Comparison of ENCODE assay signal across 15 cellular contexts in genomic region chr7:99125505-99125865, GRCh38. TPM values are rescaled to one million over a fixed set of nuclear protein-coding genes. Genes with fewer than 3 reads are reported as not detected.
DNase-seq lines count a peak whose midpoint lies in the region; ATAC-seq and TF ChIP-seq lines count a peak whose summit lies in the region.
"Had no signal": no experiment of that assay in that cellular context is flagged by ENCODE, and none has a peak within 500 bp of the region (broad histone marks: within the 10 kb centered on the region; RNA-seq: fewer than 3 reads in every experiment).

No MANE protein-coding gene starts in this region.

- H3K27ac ChIP-seq in ACC112 (ENCODE audit: low read depth, low read length) (peak overlapping the region; percentile 83; the same call in 1 of the 2 replicates), HEK293 (ENCODE audit: extremely low read depth, low read depth, low read length) (no peak overlapping the region), VCaP (peak overlapping the region; percentile 12; the same call in 1 of the 2 replicates), mesendoderm (ENCODE audit: low read depth, low read length) (no peak overlapping the region), body of pancreas (peak overlapping the region in 1 of 4 donors; percentile 42)

- no peak overlapping the region for H3K23ac ChIP-seq in mesendoderm (ENCODE audit: low read length)

- DNase-seq in mesendoderm (peak; percentile 26), body of pancreas (no peak), DMS 273 treated with DMSO at 0.1 percent for 48 hours (lab: John Stamatoyannopoulos, UW) (no peak), natural killer cell (no peak)
- no peak for DNase-seq in activated effector memory CD4-positive, alpha-beta T cell treated with anti-CD3 and anti-CD28 coated beads, Interleukin-2, amount 50 U/mL, for 16 hours
- DNase-seq: activated CD4-positive, alpha-beta T cell treated with anti-CD3 and anti-CD28 coated beads, Interleukin-2, amount 10 ng/mL, durations not matched to agents 7 days and 5 days; activated T-cell treated with anti-CD3 and anti-CD28 coated beads, Interleukin-2, amount 50 U/mL, for 24 hours; amniotic stem cell; MM.1S; Right ventricle myocardium superior; T-helper 9 cell had no signal

- H3K9me3 ChIP-seq in HEK293 (ENCODE audit: control insufficient read depth, insufficient read depth, low read depth, low read length) (no peaks in the 10 kb centered on the region), body of pancreas (no peaks in the 10 kb centered on the region)

- WGBS in mesendoderm (ENCODE audit: extremely low coverage, insufficient coverage, low lambda C conversion rate) = no CpG with 5 or more reads among the region's 4 CpGs
- WGBS in body of pancreas, 2 donors = 62 to 65% methylated on average over 4 of the region's 4 CpGs

- peaks cover 80% of the 10 kb centered on the region for H3K79me2 ChIP-seq in ACC112 (ENCODE audit: control insufficient read depth, insufficient read depth, low read length, unreplicated experiment)
- peaks cover 47% of the 10 kb centered on the region for H3K79me2 ChIP-seq in mesendoderm (ENCODE audit: control insufficient read depth, insufficient read depth, low read length)

- no peak overlapping the region for H2BK15ac ChIP-seq in mesendoderm (replicated peaks; ENCODE audit: low read depth)

- H3K4me1 ChIP-seq in ACC112 (ENCODE audit: control insufficient read depth, insufficient read depth, low read length, unreplicated experiment) = peaks cover 54% of the 10 kb centered on the region
- H3K4me1 ChIP-seq in HEK293 (ENCODE audit: control insufficient read depth, insufficient read depth, low read length) = 0 out of 2 replicates have a peak, but pooled peaks cover 6% of the 10 kb centered on the region
- H3K4me1 ChIP-seq in mesendoderm (ENCODE audit: control insufficient read depth, low read depth, low read length) = peaks cover 6% of the 10 kb centered on the region
- peaks cover 65% of the 10 kb centered on the region for H3K4me1 ChIP-seq in body of pancreas

- no peak overlapping the region for H2BK120ac ChIP-seq in mesendoderm (ENCODE audit: low read depth, low read length)

- 0 out of 2 replicates have a peak, but pooled peaks cover under 1% of the 10 kb centered on the region for H3K36me3 ChIP-seq in ACC112 (ENCODE audit: insufficient read depth, low read length)
- H3K36me3 ChIP-seq in HEK293 (ENCODE audit: control insufficient read depth in 2 of 2, insufficient read depth in 1 of 2, low read length in 2 of 2) = no peaks in the 10 kb centered on the region
- no peaks in the 10 kb centered on the region for H3K36me3 ChIP-seq in mesendoderm (ENCODE audit: control insufficient read depth, insufficient read depth, low read length)
- no peaks in the 10 kb centered on the region for H3K36me3 ChIP-seq in body of pancreas (replicated peaks in 1 of 2; ENCODE audit: insufficient read depth in 1 of 2, low read depth in 2 of 2)

- POLR2A ChIA-PET in HEK293 (lab: Yijun Ruan, JAX) = no interaction called here

- no peak overlapping the region for H4K8ac ChIP-seq in mesendoderm (ENCODE audit: low read depth, low read length)

- H2AK5ac ChIP-seq in mesendoderm (ENCODE audit: low read length) = no peak overlapping the region

- no peak overlapping the region for H3K4me2 ChIP-seq in mesendoderm (ENCODE audit: low read length)

- no peaks in the 10 kb centered on the region for H3K27me3 ChIP-seq in ACC112 (ENCODE audit: insufficient read depth, low read length)
- H3K27me3 ChIP-seq in mesendoderm (ENCODE audit: insufficient read depth, low read length, poor library complexity) = no peaks in the 10 kb centered on the region
- H3K27me3 ChIP-seq in body of pancreas = no peaks in the 10 kb centered on the region

- no peaks in the 10 kb centered on the region for H3K36me3 Mint-ChIP-seq in natural killer cell

- H3K4me3 Mint-ChIP-seq in natural killer cell = no peak overlapping the region
- H3K4me3 Mint-ChIP-seq: activated CD4-positive, alpha-beta T cell treated with anti-CD3 and anti-CD28 coated beads, Interleukin-2, amount 10 ng/mL, durations not matched to agents 7 days and 5 days; activated T-cell treated with anti-CD3 and anti-CD28 coated beads, Interleukin-2, amount 50 U/mL, for 24 hours; stimulated activated naive CD8-positive, alpha-beta T cell treated with anti-CD3 and anti-CD28 coated beads, Interleukin-15, Interleukin-2, amounts not matched to agents 100 ng/mL and 50 ng/mL, for 24 hours had no signal

- H3K9ac ChIP-seq in mesendoderm (ENCODE audit: low read length) = no peak overlapping the region

- CTCF ChIA-PET in HEK293 (lab: Yijun Ruan, JAX) = no interaction called here

- no peak overlapping the region for H3K56ac ChIP-seq in mesendoderm (ENCODE audit: low read length)

- peaks cover 49 to 55% of the 10 kb centered on the region in 2 donors for H3K4me1 Mint-ChIP-seq in natural killer cell

- H3K4me3 ChIP-seq in ACC112 (ENCODE audit: low read depth, low read length) (no peak overlapping the region), HEK293 (ENCODE audit: low read depth, low read length) (no peak overlapping the region), mesendoderm (ENCODE audit: low read length) (no peak overlapping the region), body of pancreas (no peak overlapping the region)

- no peaks in the 10 kb centered on the region for H3K9me3 Mint-ChIP-seq in natural killer cell
- H3K9me3 Mint-ChIP-seq: activated CD4-positive, alpha-beta T cell treated with anti-CD3 and anti-CD28 coated beads, Interleukin-2, amount 10 ng/mL, durations not matched to agents 7 days and 5 days; activated T-cell treated with anti-CD3 and anti-CD28 coated beads, Interleukin-2, amount 50 U/mL, for 24 hours; stimulated activated naive CD8-positive, alpha-beta T cell treated with anti-CD3 and anti-CD28 coated beads, Interleukin-15, Interleukin-2, amounts not matched to agents 100 ng/mL and 50 ng/mL, for 24 hours had no signal

- no peaks in the 10 kb centered on the region for H3K27me3 Mint-ChIP-seq in natural killer cell (ENCODE audit: low read depth in 2 of 2)
- H3K27me3 Mint-ChIP-seq: activated CD4-positive, alpha-beta T cell treated with anti-CD3 and anti-CD28 coated beads, Interleukin-2, amount 10 ng/mL, durations not matched to agents 7 days and 5 days; activated T-cell treated with anti-CD3 and anti-CD28 coated beads, Interleukin-2, amount 50 U/mL, for 24 hours; stimulated activated naive CD8-positive, alpha-beta T cell treated with anti-CD3 and anti-CD28 coated beads, Interleukin-15, Interleukin-2, amounts not matched to agents 100 ng/mL and 50 ng/mL, for 24 hours had no signal

- intact Hi-C loops in body of pancreas (cut with DNase I) (no loop called here), natural killer cell (cut with micrococcal nuclease) (no loop called here)

- H3K27ac Mint-ChIP-seq in natural killer cell = no peak overlapping the region
- H3K27ac Mint-ChIP-seq: activated CD4-positive, alpha-beta T cell treated with anti-CD3 and anti-CD28 coated beads, Interleukin-2, amount 10 ng/mL, durations not matched to agents 7 days and 5 days; activated T-cell treated with anti-CD3 and anti-CD28 coated beads, Interleukin-2, amount 50 U/mL, for 24 hours; stimulated activated naive CD8-positive, alpha-beta T cell treated with anti-CD3 and anti-CD28 coated beads, Interleukin-15, Interleukin-2, amounts not matched to agents 100 ng/mL and 50 ng/mL, for 24 hours had no signal

- no peak overlapping the region for H2BK5ac ChIP-seq in mesendoderm (ENCODE audit: low read length)

- H2AFZ ChIP-seq in ACC112 (ENCODE audit: low read length, unreplicated experiment) = no peak overlapping the region

- no peak for TF ChIP-seq POLR2A in body of pancreas (IDR thresholded peaks at IDR 0.05)

- H3K4ac ChIP-seq in mesendoderm (ENCODE audit: low read depth, low read length) = no peak overlapping the region

- peak; percentile 26; the same call in 1 of the 2 replicates for TF ChIP-seq CTCF in HEK293 (tag by site-specific recombination; IDR thresholded peaks at IDR 0.05)
- no peak for TF ChIP-seq CTCF in VCaP (conservative IDR thresholded peaks at IDR 0.05)
- TF ChIP-seq CTCF in body of pancreas (IDR thresholded peaks at IDR 0.05) = no peak
- TF ChIP-seq CTCF in natural killer cell (IDR thresholded peaks at IDR 0.05) = no peak

- H3K79me1 ChIP-seq in mesendoderm (ENCODE audit: low read length) = peaks cover 21% of the 10 kb centered on the region

- no peak overlapping the region for H4K5ac ChIP-seq in mesendoderm (ENCODE audit: low read length)

- H3K18ac ChIP-seq in mesendoderm (ENCODE audit: low read length) = no peak overlapping the region

- ATAC-seq in body of pancreas = no peak
- ATAC-seq in natural killer cell = no peak

TF ChIP-seq in HEK293, 187 proteins besides CTCF, POLR2A, EP300 and RAD21 (continues in another document):
- peak; percentile 33; the same call in 1 of the 2 replicates for TF ChIP-seq PATZ1 (tag by site-specific recombination; IDR thresholded peaks at IDR 0.05)
- TF ChIP-seq MZF1 (tag by site-specific recombination; IDR thresholded peaks at IDR 0.05; ENCODE audit: borderline replicate concordance) = peak; percentile 46; the same call in 1 of the 2 replicates
- no peak for TF ChIP-seq ZNF529 (tag by site-specific recombination; IDR thresholded peaks at IDR 0.05; ENCODE audit: insufficient replicate concordance)
- 0 out of 2 replicates have a peak, but pooled peaks have one; percentile 7 for TF ChIP-seq ZNF596 (tag by site-specific recombination; IDR thresholded peaks at IDR 0.05)

RNA-seq across cellular contexts. Expression of gene SMURF1, which starts 18.4 kb away (rescaled TPM):
- polyA plus RNA-seq in mesendoderm (2013, experiment 1 of 2) = 17.7 TPM
- 16.5 TPM for polyA plus RNA-seq in mesendoderm (2013, experiment 2 of 2)
- total RNA-seq in body of pancreas = 10 to 100 TPM; 16.9 to 31.3 TPM
- total RNA-seq in natural killer cell = 10 to 100 TPM; 33.3 to 34.7 (median 34.2) TPM

Comparison
In these comparisons a context has a peak if more than half of its experiments do, and no peak if none do; other contexts are left out.
1. H3K27ac ChIP-seq: peak in ACC112 (single experiment) and VCaP (single experiment); none in HEK293 (single experiment) and mesendoderm (single experiment).